8 cellular contexts compared by ENCODE assay signal in the genomic region with DNA sequence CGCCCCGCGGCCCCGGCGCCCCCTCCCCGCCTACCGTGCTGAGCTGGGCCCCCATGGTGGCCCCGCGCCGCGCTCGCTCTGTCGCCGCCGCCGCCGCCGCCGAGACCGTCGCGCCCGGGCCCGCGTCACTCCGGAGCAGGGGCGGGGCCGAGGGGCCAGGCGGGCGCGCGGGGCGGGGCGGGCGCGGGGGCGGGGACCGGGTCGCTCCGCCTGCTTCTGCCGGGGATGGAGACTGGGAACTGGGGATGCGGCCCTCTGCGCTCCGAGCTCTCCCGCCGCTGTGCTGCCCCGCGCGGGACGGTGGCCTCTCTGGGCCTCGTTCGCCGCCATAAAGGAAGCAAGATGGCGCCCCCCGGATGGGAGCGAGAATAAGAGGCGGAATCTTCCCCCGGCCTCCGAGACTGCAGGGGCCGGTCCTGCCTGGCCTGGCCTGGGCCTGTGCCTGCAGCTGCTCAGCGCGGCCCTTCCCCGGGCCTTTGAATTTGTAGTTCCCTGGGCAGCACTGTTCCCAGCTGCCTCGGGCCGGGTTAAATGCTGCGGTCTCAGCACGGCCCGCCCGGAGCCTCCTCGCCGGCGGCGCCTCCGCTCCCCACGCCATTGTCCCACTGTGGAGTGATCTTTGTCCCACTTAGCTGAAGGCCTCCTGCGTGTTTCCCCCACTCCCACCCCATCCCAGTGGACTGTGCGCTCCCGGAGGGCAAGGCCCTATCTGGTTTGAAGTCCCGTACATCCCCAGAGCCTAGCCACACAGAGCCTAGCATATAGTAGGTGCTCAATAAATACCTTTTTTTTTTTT. TPM values are rescaled to one million over a fixed set of nuclear protein-coding genes. Genes with fewer than 3 reads are reported as not detected.
DNase-seq lines count a peak whose midpoint lies in the region; FAIRE-seq and TF ChIP-seq lines count a peak whose summit lies in the region.

A gene (minus strand): TSS at position 132 of the 796 bp plus-strand sequence. CDS start 77 bp downstream, at position 55.

- intact Hi-C loops in vagina (cut with DNase I) = no loop called here

- H3K4me3 Mint-ChIP-seq in HFFc6 (peak within 1 kb of the TSS; percentile 100), astrocyte (ENCODE audit: unreplicated experiment) (peak within 1 kb of the TSS; percentile 95)

- peaks cover 33% of the 10 kb centered on the region for H3K4me1 ChIP-seq in astrocyte (ENCODE audit: insufficient read depth, low read length)
- H3K4me1 ChIP-seq in vagina = peaks cover 46% of the 10 kb centered on the region

- H3K9me3 Mint-ChIP-seq in HFFc6 (no peaks in the 10 kb centered on the region), astrocyte (ENCODE audit: unreplicated experiment) (no peaks in the 10 kb centered on the region)

- H3K27me3 ChIP-seq in GM06990 (replicated peaks; ENCODE audit: control insufficient read depth, insufficient read depth, low read length) (no peaks in the 10 kb centered on the region), astrocyte (ENCODE audit: insufficient read depth, low read length) (no peaks in the 10 kb centered on the region), vagina (no peaks in the 10 kb centered on the region)

- H3K27ac ChIP-seq in astrocyte (ENCODE audit: low read depth, low read length) (peak within 1 kb of the TSS; percentile 88), vagina (peak within 1 kb of the TSS; percentile 99)

- no peak for FAIRE-seq in astrocyte (lab: Jason Lieb, UNC)

- H4K20me1 ChIP-seq in astrocyte (ENCODE audit: insufficient read depth, low read length) = peaks cover 44% of the 10 kb centered on the region

- no peaks in the 10 kb centered on the region for H3K9me3 ChIP-seq in astrocyte (ENCODE audit: insufficient read depth, low read depth, low read length)
- H3K9me3 ChIP-seq in vagina = no peaks in the 10 kb centered on the region

- peaks cover 5% of the 10 kb centered on the region for H3K36me3 ChIP-seq in GM06990 (ENCODE audit: control insufficient read depth, insufficient read depth, low read length)
- H3K36me3 ChIP-seq in astrocyte (ENCODE audit: insufficient read depth, low read length) = no peaks in the 10 kb centered on the region
- no peaks in the 10 kb centered on the region for H3K36me3 ChIP-seq in vagina

- peaks cover 44% of the 10 kb centered on the region for H3K4me1 Mint-ChIP-seq in HFFc6 (ENCODE audit: low read depth)
- peaks cover 23% of the 10 kb centered on the region for H3K4me1 Mint-ChIP-seq in astrocyte (ENCODE audit: low read depth, unreplicated experiment)

- H3K9ac ChIP-seq in astrocyte (ENCODE audit: low read length) = peak within 1 kb of the TSS; percentile 98

- H3K4me2 ChIP-seq in astrocyte (ENCODE audit: low read length) = peak within 1 kb of the TSS; percentile 100

- H3K36me3 Mint-ChIP-seq in HFFc6 (ENCODE audit: low read depth) (peaks cover 5% of the 10 kb centered on the region; the same call in 1 of the 2 replicates), astrocyte (ENCODE audit: low read depth, unreplicated experiment) (no peaks in the 10 kb centered on the region)

- H3K27me3 Mint-ChIP-seq in HFFc6 (ENCODE audit: insufficient read depth) (peaks cover 4% of the 10 kb centered on the region; the same call in 1 of the 2 replicates), astrocyte (ENCODE audit: low read depth, unreplicated experiment) (no peaks in the 10 kb centered on the region)

- H2AFZ ChIP-seq in astrocyte (ENCODE audit: low read depth, low read length) = peak within 1 kb of the TSS; percentile 87

- TF ChIP-seq CTCF in GM06990 (IDR thresholded peaks at IDR 0.05; ENCODE audit: insufficient read depth, low read length, poor library complexity, severe bottlenecking) (no peak), HFFc6 (IDR thresholded peaks at IDR 0.05) (peak; percentile 31; the same call in 1 of the 2 replicates), astrocyte (IDR thresholded peaks at IDR 0.05; ENCODE audit: insufficient read depth, low read depth, low read length) (no peak), vagina (IDR thresholded peaks at IDR 0.05) (no peak)

- peak in 1 of 2 donors; percentile 59 for TF ChIP-seq POLR2A in vagina (IDR thresholded peaks at IDR 0.05)

- H3K27ac Mint-ChIP-seq in HFFc6 (peak within 1 kb of the TSS; percentile 99), astrocyte (ENCODE audit: unreplicated experiment) (peak within 1 kb of the TSS; percentile 95)

- H3K4me3 ChIP-seq in GM06990 (replicated peaks; ENCODE audit: low read depth, low read length) (peak within 1 kb of the TSS; percentile 100), astrocyte (ENCODE audit: insufficient read depth, low read depth, low read length) (peak within 1 kb of the TSS; percentile 99), vagina (peak within 1 kb of the TSS; percentile 90 to 100)

- peaks cover 50% of the 10 kb centered on the region for H3K79me2 ChIP-seq in astrocyte (ENCODE audit: insufficient read depth, low read length)

- DNase-seq in GM06990 (ENCODE audit: extremely low read depth, insufficient read length) = peak; percentile 86
- peak; percentile 79 for DNase-seq in HFFc6
- DNase-seq in NCI-H1105 (lab: John Stamatoyannopoulos, UW) = peak; percentile 65
- DNase-seq in T-helper 9 cell = peak; percentile 76
- DNase-seq in astrocyte (ENCODE audit: low read depth) = peak; percentile 62
- DNase-seq in hepatic stellate cell (ENCODE audit: low spot score) = peak; percentile 96
- no peak for DNase-seq in renal cortical epithelial cell (ENCODE audit: low read depth)
- no peak for DNase-seq in vagina (ENCODE audit: extremely low spot score in 2 of 2)

RNA-seq across cellular contexts. Expression of the gene that starts here (rescaled TPM):
- total RNA-seq in HFFc6 (2021; fragmentation: NEBNext Ultra II Directional; extraction: Animal tissue kit (Norgen Biotek cat#: 25700)) = 100 to 1,000 TPM; 315 to 413 (median 347) TPM
- total RNA-seq in astrocyte = 181 and 198 TPM in 2 replicates
- total RNA-seq in renal cortical epithelial cell = 21.9 and 86.9 TPM in 2 replicates
- 174 TPM for total RNA-seq in vagina

Comparison
In these comparisons a context has a peak if more than half of its experiments do, and no peak if none do; other contexts are left out.
1. DNase-seq: peak in GM06990 (single experiment), HFFc6 (single experiment), NCI-H1105 (single experiment), T-helper 9 cell (single experiment), astrocyte (single experiment) and hepatic stellate cell (single experiment); none in renal cortical epithelial cell (single experiment) and vagina (0 of 2).
2. Peak in every context shown above with its lines, with median percentiles within 50 percentile points of each other: H3K4me3 ChIP-seq.